8 cellular contexts compared by ENCODE assay signal in genomic region chr12:104237930-104238329, GRCh38.
"Had no signal": no experiment of that assay in that cellular context is flagged by ENCODE, and none has a peak within 500 bp of the region (broad histone marks: within the 10 kb centered on the region; RNA-seq: fewer than 3 reads in every experiment).

No MANE protein-coding gene starts in this region.

- ATAC-seq: GM23338, HCT116 had no signal

- DNase-seq: H9, HFFc6, KG1 had no signal

- FAIRE-seq: H1, H54 had no signal

- H2AFZ ChIP-seq: GM23338 had no signal

- H3K4me2 ChIP-seq: GM23338 had no signal

- H3K27ac ChIP-seq: HL-60 had no signal

- H3K4me3 ChIP-seq: GM23338 had no signal
